Comparison of ENCODE assay signal across 8 cellular contexts in genomic region chr11:100576044-100577021, GRCh38.
DNase-seq lines count a peak whose midpoint lies in the region; ATAC-seq and TF ChIP-seq lines count a peak whose summit lies in the region.

No MANE protein-coding gene starts in this region.

- H4K20me1 ChIP-seq in OCI-LY3 (ENCODE audit: insufficient read depth, low read length), result no peaks in the 10 kb centered on the region

- DNase-seq in GDM1 (lab: John Stamatoyannopoulos, UW) (peak; percentile 9), HS-5 (ENCODE audit: low read depth) (peak; percentile 80), coronary artery (ENCODE audit: low spot score) (no peak), lung microvascular endothelial cell (ENCODE audit: low read depth in 2 of 2) (peak; percentile 69 to 77), HK-2 (ENCODE audit: unreplicated experiment) (no peak)

- peak overlapping the region; percentile 58 for H3K4me2 ChIP-seq in OCI-LY3 (ENCODE audit: low read length)

- no peak overlapping the region for H3K9ac ChIP-seq in OCI-LY3 (ENCODE audit: low read length)

- peak; percentile 70 for TF ChIP-seq CTCF in OCI-LY3 (IDR thresholded peaks at IDR 0.05; ENCODE audit: low read depth, low read length)
- peak; percentile 42 for TF ChIP-seq CTCF in coronary artery (IDR thresholded peaks at IDR 0.05)

- no peaks in the 10 kb centered on the region for H3K79me2 ChIP-seq in OCI-LY3 (ENCODE audit: low read length)

- H3K36me3 ChIP-seq in OCI-LY3 (replicated peaks; ENCODE audit: low read depth, low read length), result no peaks in the 10 kb centered on the region

- H3K9me3 ChIP-seq in OCI-LY3 (ENCODE audit: insufficient read depth, low read length), result no peaks in the 10 kb centered on the region

- ATAC-seq in GM21423 (IDR thresholded peaks at IDR 0.05; ENCODE audit: unreplicated experiment), result peak; percentile 84
- no peak for ATAC-seq in activated CD4-positive, CD25-positive, alpha-beta regulatory T cell treated with anti-CD3 and anti-CD28 coated beads, Interleukin-2, amount 50 U/mL, for 24 hours

- H3K27ac ChIP-seq in OCI-LY3 (ENCODE audit: low read length) (no peak overlapping the region), coronary artery (no peak overlapping the region)

- peaks cover 13% of the 10 kb centered on the region; the same call in 1 of the 2 replicates for H3K27me3 ChIP-seq in OCI-LY3 (ENCODE audit: low read depth, low read length)

- peaks cover 4% of the 10 kb centered on the region for H3K4me1 ChIP-seq in OCI-LY3 (ENCODE audit: low read length)

- no peak overlapping the region for H2AFZ ChIP-seq in OCI-LY3 (ENCODE audit: low read depth, low read length)

- H3K4me3 ChIP-seq in OCI-LY3 (ENCODE audit: low read length), result no peak overlapping the region; the same call in 1 of the 2 replicates
- peak overlapping the region; percentile 28 for H3K4me3 ChIP-seq in coronary artery

Comparison
In these comparisons a context has a peak if more than half of its experiments do, and no peak if none do; other contexts are left out.
1. DNase-seq: peak in GDM1 (single experiment), HS-5 (single experiment) and lung microvascular endothelial cell (2 of 2); none in coronary artery (single experiment) and HK-2 (single experiment).